ENCODE assay signal across 8 cellular contexts in the genomic region with DNA sequence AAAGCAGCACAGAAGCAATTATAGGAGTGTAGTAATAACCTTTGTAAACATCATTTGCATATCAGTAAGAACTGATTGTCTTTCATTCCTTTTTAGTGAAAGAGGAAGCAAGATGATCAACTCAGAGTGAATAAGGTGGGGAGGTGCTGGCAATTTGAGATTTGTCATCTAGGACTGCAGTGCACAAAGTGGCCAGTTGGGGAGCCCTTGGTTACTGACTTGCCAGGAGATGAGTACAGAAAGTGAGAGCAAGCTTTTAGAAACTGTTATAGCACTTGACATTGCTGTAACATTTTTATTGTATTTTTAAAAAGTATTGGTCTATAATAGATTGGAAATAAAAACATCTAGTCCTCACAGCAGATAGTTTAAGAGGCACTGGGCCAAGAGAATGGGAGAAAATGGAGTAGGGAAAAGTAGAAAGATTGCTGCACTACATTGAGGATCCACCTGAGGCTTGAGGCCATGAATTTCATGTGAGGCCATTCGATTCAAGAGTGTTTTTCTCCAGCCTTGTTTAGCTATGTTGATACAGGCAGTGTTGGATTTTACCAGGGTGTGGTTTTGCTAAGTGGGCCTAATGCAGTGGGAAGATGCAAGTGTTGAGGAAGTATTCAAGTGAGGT. TPM values are rescaled to one million over a fixed set of nuclear protein-coding genes. Genes with fewer than 3 reads are reported as not detected.
A peak's percentile ranks its signal among the peaks of the same experiment; 100 is the strongest.
DNase-seq lines count a peak whose midpoint lies in the region; ATAC-seq and TF ChIP-seq lines count a peak whose summit lies in the region.

No MANE protein-coding gene starts in this region.

- H3K4me1 ChIP-seq in HCT116 (ENCODE audit: control insufficient read depth in 1 of 2, insufficient read depth in 2 of 2, low read length in 2 of 2) (no peaks in the 10 kb centered on the region), mammary epithelial cell (ENCODE audit: insufficient read depth, low read length) (no peaks in the 10 kb centered on the region), lower lobe of right lung (no peaks in the 10 kb centered on the region)

- TF ChIP-seq POLR2A in HCT116 (IDR thresholded peaks at IDR 0.05; ENCODE audit: borderline replicate concordance, extremely low read depth, insufficient read depth, insufficient read length), result no peak

- intact Hi-C loops in HCT116 (cut with micrococcal nuclease) (no loop called here), mammary epithelial cell (cut with micrococcal nuclease) (loop anchor here (2.0 kb wide), 1 partner anchor 64 kb away; no protein-coding TSS in a partner anchor), lower lobe of right lung (cut with DNase I) (no loop called here)

- dilution Hi-C loops in mammary epithelial cell (cut with HindIII; ENCODE audit: low sequenced_read_pairs), result no loop called here

- H3K9me3 ChIP-seq in HCT116 (ENCODE audit: control insufficient read depth in 1 of 2, insufficient read depth in 1 of 2, low read depth in 1 of 2, low read length in 2 of 2) (no peaks in the 10 kb centered on the region), MG63 (no peaks in the 10 kb centered on the region), mammary epithelial cell (replicated peaks; ENCODE audit: insufficient read depth, low read length) (no peaks in the 10 kb centered on the region), lower lobe of right lung (no peaks in the 10 kb centered on the region)

- no peak overlapping the region for H2AFZ ChIP-seq in HCT116 (ENCODE audit: low read depth, low read length, poor library complexity, severe bottlenecking)
- H2AFZ ChIP-seq in mammary epithelial cell (ENCODE audit: low read depth, low read length), result no peak overlapping the region

- ATAC-seq in HCT116, result peak; percentile 96
- peak; percentile 76 to 81 for ATAC-seq in lower lobe of right lung

- RAD21 ChIA-PET in HCT116 (lab: Charles Lee; ENCODE audit: low non-redundant PET in 1 of 2, low total read pairs in 2 of 2, uncharacterized antibody in 2 of 2, unreplicated experiment in 2 of 2), result no interaction called here

- H3K9ac ChIP-seq in HCT116 (ENCODE audit: low read length) (no peak overlapping the region), mammary epithelial cell (ENCODE audit: insufficient read depth, low read length) (no peak overlapping the region)

- BruUV-seq in HCT116 (replicated peaks; lab: Mats Ljungman, UMichigan) (no TSS peak), mammary epithelial cell (replicated peaks; lab: Mats Ljungman, UMichigan) (no TSS peak)

- DNase-seq in NK-92 treated with Interleukin-12 subunit alpha and Interleukin-12 subunit beta, amount 100 ng/mL, for 24 hours (lab: John Stamatoyannopoulos, UW), result peak; percentile 11
- no peak for DNase-seq in NK-92 (lab: John Stamatoyannopoulos, UW; ENCODE audit: unreplicated experiment)
- DNase-seq in HCT116 (ENCODE audit: low read depth, low spot score), result peak; percentile 23
- peak; percentile 24 for DNase-seq in MG63
- peak; percentile 35 for DNase-seq in mammary epithelial cell
- DNase-seq in lower lobe of right lung, result no peak
- peak; percentile 1 to 51 (median 28) for DNase-seq in stimulated activated naive CD4-positive, alpha-beta T cell (lab: John Stamatoyannopoulos, UW)

- POLR2A ChIA-PET in HCT116 (lab: Charles Lee), result no interaction called here

- WGBS in mammary epithelial cell (ENCODE audit: low coverage, missing lambda C conversion rate), result 0% methylated on average over 1 of the region's 1 CpG

- in situ Hi-C loops in mammary epithelial cell (cut with MboI; ENCODE audit: low sequenced_read_pairs in 2 of 2), result no loop called here

- no peaks in the 10 kb centered on the region for H3K9me2 ChIP-seq in HCT116 (ENCODE audit: insufficient read depth)

- H3K36me3 ChIP-seq in HCT116 (ENCODE audit: control insufficient read depth in 1 of 2, insufficient read depth in 2 of 2, low read length in 2 of 2), result no peaks in the 10 kb centered on the region
- no peaks in the 10 kb centered on the region for H3K36me3 ChIP-seq in MG63
- no peaks in the 10 kb centered on the region for H3K36me3 ChIP-seq in mammary epithelial cell (ENCODE audit: insufficient read depth, low read length)
- no peaks in the 10 kb centered on the region for H3K36me3 ChIP-seq in lower lobe of right lung

- TF ChIP-seq CTCF in HCT116 (IDR thresholded peaks at IDR 0.05 in 2 of 3, conservative IDR thresholded peaks at IDR 0.05 in 1 of 3; ENCODE audit: borderline replicate concordance in 1 of 3, insufficient read depth in 1 of 3, low read depth in 2 of 3, low read length in 2 of 3) (peak; percentile 13 to 88 (median 85); a peak in 5 of 6 replicates), VCaP (conservative IDR thresholded peaks at IDR 0.05) (peak; percentile 76), mammary epithelial cell (conservative IDR thresholded peaks at IDR 0.05 in 1 of 2, IDR thresholded peaks at IDR 0.05 in 1 of 2; ENCODE audit: extremely low read depth in 1 of 2, insufficient read depth in 1 of 2, low read depth in 1 of 2, low read length in 2 of 2) (peak; percentile 86 to 94), lower lobe of right lung (IDR thresholded peaks at IDR 0.05) (peak; percentile 81)

- peak; percentile 36; the same call in 1 of the 2 replicates for TF ChIP-seq RAD21 in HCT116 (IDR thresholded peaks at IDR 0.05; ENCODE audit: low read depth)

- H3K4me3 ChIP-seq in HCT116 (replicated peaks in 1 of 2; ENCODE audit: low read depth in 1 of 2, low read length in 2 of 2) (no peak overlapping the region), MG63 (no peak overlapping the region), mammary epithelial cell (replicated peaks in 1 of 3; ENCODE audit: insufficient read depth in 1 of 3, low read depth in 2 of 3, low read length in 3 of 3) (no peak overlapping the region), lower lobe of right lung (no peak overlapping the region)

- H4K20me1 ChIP-seq in HCT116 (ENCODE audit: insufficient read depth) (no peaks in the 10 kb centered on the region), mammary epithelial cell (ENCODE audit: insufficient read depth, low read length) (no peaks in the 10 kb centered on the region)

- H3K27ac ChIP-seq in HCT116 (ENCODE audit: low read depth, low read length), result no peak overlapping the region
- no peak overlapping the region for H3K27ac ChIP-seq in VCaP
- no peak overlapping the region for H3K27ac ChIP-seq in mammary epithelial cell (ENCODE audit: insufficient read depth, low read depth, low read length)
- H3K27ac ChIP-seq in lower lobe of right lung, result no peak overlapping the region

- H3K27me3 ChIP-seq in HCT116 (ENCODE audit: insufficient read depth, low read length), result no peaks in the 10 kb centered on the region
- no peaks in the 10 kb centered on the region for H3K27me3 ChIP-seq in MG63
- H3K27me3 ChIP-seq in mammary epithelial cell (ENCODE audit: insufficient read depth, low read length), result no peaks in the 10 kb centered on the region
- H3K27me3 ChIP-seq in lower lobe of right lung (ENCODE audit: low read depth), result no peaks in the 10 kb centered on the region

- CTCF ChIA-PET in HCT116 (lab: Charles Lee), result interaction anchor here (0.8 to 1.4 kb wide), 6 partner anchors 20 to 266 kb away, joined by 3 to 5 read pairs (median 4); no protein-coding TSS in a partner anchor
- CTCF ChIA-PET in mammary epithelial cell (lab: Charles Lee; ENCODE audit: low non-redundant PET), result interaction anchor here (0.6 kb wide), 2 partner anchors 266 to 771 kb away, joined by 3 to 4 read pairs; no protein-coding TSS in a partner anchor

- H3K79me2 ChIP-seq in HCT116 (ENCODE audit: insufficient read depth, low read length) (no peaks in the 10 kb centered on the region), mammary epithelial cell (ENCODE audit: insufficient read depth, low read length) (no peaks in the 10 kb centered on the region)

- H3K4me2 ChIP-seq in HCT116 (ENCODE audit: low read length), result no peak overlapping the region
- H3K4me2 ChIP-seq in mammary epithelial cell (ENCODE audit: insufficient read depth, low read depth, low read length), result no peak overlapping the region

TF ChIP-seq in HCT116, 20 proteins besides CTCF, POLR2A, EP300 and RAD21 (continues in another document):
- no peak for TF ChIP-seq SRF (IDR thresholded peaks at IDR 0.05; ENCODE audit: low read depth)
- TF ChIP-seq YY1 (IDR thresholded peaks at IDR 0.05; ENCODE audit: extremely low read depth, insufficient replicate concordance, low read depth, low read length), result no peak
- TF ChIP-seq CEBPB (IDR thresholded peaks at IDR 0.05; ENCODE audit: low read depth), result no peak
- no peak for TF ChIP-seq MAX (IDR thresholded peaks at IDR 0.05)
- no peak for TF ChIP-seq FOSL1 (IDR thresholded peaks at IDR 0.05; ENCODE audit: low read depth)
- no peak for TF ChIP-seq ELF1 (IDR thresholded peaks at IDR 0.05; ENCODE audit: borderline replicate concordance, low read depth)
- TF ChIP-seq JUND (IDR thresholded peaks at IDR 0.05), result no peak

RNA-seq across cellular contexts. Expression of gene SYT16, which starts 47.9 kb away (rescaled TPM):
- total RNA-seq in HCT116 (2021; ENCODE audit: unreplicated experiment) (not detected), mammary epithelial cell (1 to 10 TPM in 1 of 2 donors, under 1 TPM in 1; 0.17 to 1.8 TPM), lower lobe of right lung (0.18 TPM)
- polyA plus RNA-seq in HCT116 (2012), result not detected in 2 replicates
- under 0.01 TPM in 1 of 2 replicates, not detected in the other for total RNA-seq in MG63 (2014; rRNA removed; shearing (Covaris generic); ENCODE audit: low replicate concordance)
- 0.36 TPM for polyA plus RNA-seq in mammary epithelial cell
- polyA minus RNA-seq in mammary epithelial cell, result 0.88 TPM

Comparison
In these comparisons a context has a peak if more than half of its experiments do, and no peak if none do; other contexts are left out.
1. DNase-seq: peak in NK-92 treated with Interleukin-12 subunit alpha and Interleukin-12 subunit beta, amount 100 ng/mL, for 24 hours (single experiment), HCT116 (single experiment), MG63 (single experiment), mammary epithelial cell (single experiment) and stimulated activated naive CD4-positive, alpha-beta T cell (6 of 6); none in NK-92 (single experiment) and lower lobe of right lung (single experiment).
2. Peak in every context shown above with its lines, with median percentiles within 50 percentile points of each other: CTCF ChIP-seq.